ENCODE assay signal across 10 cellular contexts in the genomic region with DNA sequence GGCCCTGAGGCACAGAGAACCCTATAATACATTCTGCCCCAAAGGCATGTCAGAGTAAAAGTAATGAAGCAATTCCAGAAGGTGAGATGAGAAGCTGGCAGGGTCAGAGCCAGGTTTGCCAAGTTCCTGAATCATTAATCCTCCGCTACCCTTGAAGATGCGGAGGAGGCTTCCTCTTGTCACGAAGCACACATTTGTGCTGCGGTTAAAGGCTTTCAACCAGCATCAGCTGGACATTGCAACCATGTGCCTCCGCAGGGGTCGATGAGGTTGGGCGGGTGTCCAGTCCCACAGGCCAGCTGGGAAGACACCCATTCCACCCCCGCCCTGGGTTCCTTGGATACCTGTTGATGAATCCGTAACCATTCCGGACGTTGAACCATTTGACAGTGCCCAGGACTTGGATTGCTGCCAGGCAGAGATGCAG. TPM values are rescaled to one million over a fixed set of nuclear protein-coding genes. Genes with fewer than 3 reads are reported as not detected.
DNase-seq lines count a peak whose midpoint lies in the region; ATAC-seq and TF ChIP-seq lines count a peak whose summit lies in the region.
"Had no signal": no experiment of that assay in that cellular context is flagged by ENCODE, and none has a peak within 500 bp of the region (broad histone marks: within the 10 kb centered on the region; RNA-seq: fewer than 3 reads in every experiment).

No MANE protein-coding gene starts in this region.

- no peak overlapping the region for H3K4ac ChIP-seq in H9 (ENCODE audit: low read depth, low read length)

- H3K27ac Mint-ChIP-seq in H9: no peak overlapping the region
- H3K27ac Mint-ChIP-seq in activated T-helper 2 cell treated with anti-CD3 and anti-CD28 coated beads, Interferon-gamma antibody, Interleukin-2, Interleukin-4, amounts not matched to agents 10 μg/mL and 5 μg/mL and 100 μg/mL, durations not matched to agents 14 hours and 24 hours and 36 hours: no peak overlapping the region

- H3K27me3 Mint-ChIP-seq in H9 (ENCODE audit: low read depth): peaks cover 60% of the 10 kb centered on the region
- peaks cover 32% of the 10 kb centered on the region for H3K27me3 Mint-ChIP-seq in activated T-helper 2 cell treated with anti-CD3 and anti-CD28 coated beads, Interferon-gamma antibody, Interleukin-2, Interleukin-4, amounts not matched to agents 10 μg/mL and 5 μg/mL and 100 μg/mL, durations not matched to agents 14 hours and 24 hours and 36 hours (ENCODE audit: low read depth)

- no peak overlapping the region for H4K8ac ChIP-seq in H9 (replicated peaks; ENCODE audit: insufficient read length, low read depth, low read length)

- no peaks in the 10 kb centered on the region for H3K79me1 ChIP-seq in H9 (ENCODE audit: insufficient read depth, low read depth, low read length, poor library complexity, severe bottlenecking)

- H4K91ac ChIP-seq in H9 (ENCODE audit: insufficient read length, low read depth, low read length): no peak overlapping the region

- H3K9me3 ChIP-seq in H9 (ENCODE audit: control insufficient read depth, low read depth, low read length): no peaks in the 10 kb centered on the region

- H2AK5ac ChIP-seq in H9 (ENCODE audit: insufficient read length, low read length): no peak overlapping the region

- no peak overlapping the region for H2BK12ac ChIP-seq in H9 (ENCODE audit: insufficient read length, low read depth, low read length)

- no peak overlapping the region for H2BK120ac ChIP-seq in H9 (ENCODE audit: low read depth, low read length, poor library complexity, severe bottlenecking)

- no peak overlapping the region for H3T11ph ChIP-seq in H9 (ENCODE audit: low read length)

- H3K23me2 ChIP-seq in H9 (ENCODE audit: insufficient read length, low read depth, low read length, poor library complexity, severe bottlenecking): peaks cover 4% of the 10 kb centered on the region

- H2BK5ac ChIP-seq in H9 (ENCODE audit: insufficient read length, low read length): no peak overlapping the region

- no peak for ATAC-seq in GM19463 (IDR thresholded peaks at IDR 0.05; ENCODE audit: unreplicated experiment)
- ATAC-seq: sciatic nerve had no signal

- intact Hi-C loops in activated T-helper 2 cell treated with anti-CD3 and anti-CD28 coated beads, Interferon-gamma antibody, Interleukin-2, Interleukin-4, amounts not matched to agents 10 μg/mL and 5 μg/mL and 100 μg/mL, durations not matched to agents 14 hours and 24 hours and 36 hours (cut with micrococcal nuclease): no loop called here

- no peak overlapping the region for H3K27ac ChIP-seq in H9 (ENCODE audit: insufficient read length, low read depth, low read length)

- H3K56ac ChIP-seq in H9 (ENCODE audit: insufficient read length, low read depth, low read length): no peak overlapping the region

- no peak for TF ChIP-seq CTCF in H9 (conservative IDR thresholded peaks at IDR 0.05)

- no peak overlapping the region for H2BK15ac ChIP-seq in H9 (ENCODE audit: low read depth, low read length)

- no peak overlapping the region for H4K5ac ChIP-seq in H9 (ENCODE audit: insufficient read length, low read depth, low read length)

- DNase-seq in 8988T (peak; percentile 20), H9 (no peak), left kidney (ENCODE audit: low read depth, low spot score) (peak; percentile 65), iPS-NIHi11 (ENCODE audit: low spot score) (no peak), NCI-H345 treated with DMSO at 0.1 percent for 48 hours (lab: John Stamatoyannopoulos, UW; ENCODE audit: unreplicated experiment) (no peak)
- no peak for DNase-seq in activated T-helper 2 cell treated with anti-CD3 and anti-CD28 coated beads, Interferon-gamma antibody, Interleukin-2, Interleukin-4, amounts not matched to agents 10 μg/mL and 5 μg/mL and 100 μg/mL, durations not matched to agents 14 hours and 24 hours and 36 hours (ENCODE audit: low spot score)
- no peak for DNase-seq in activated CD4-positive, alpha-beta T cell treated with anti-CD3 and anti-CD28 coated beads for 48 hours
- DNase-seq: NCI-H526 treated with DMSO at 0.1 percent for 48 hours had no signal

- no peak overlapping the region for H2AFZ ChIP-seq in H9 (ENCODE audit: low read length)

- H3K23ac ChIP-seq in H9 (ENCODE audit: insufficient read length, low read depth, low read length): no peak overlapping the region

- H3K27me3 ChIP-seq in H9 (ENCODE audit: insufficient read depth, low read length): peaks cover 2% of the 10 kb centered on the region

- no peak overlapping the region for H3K9ac ChIP-seq in H9 (ENCODE audit: extremely low read depth, insufficient read length, low read length)

- peak overlapping the region; percentile 49 for H3K4me2 ChIP-seq in H9 (ENCODE audit: insufficient read depth, insufficient read length, low read length)

- peaks cover 14 to 31% of the 10 kb centered on the region in 2 experiments for H3K4me1 Mint-ChIP-seq in H9
- peaks cover 13% of the 10 kb centered on the region for H3K4me1 Mint-ChIP-seq in activated T-helper 2 cell treated with anti-CD3 and anti-CD28 coated beads, Interferon-gamma antibody, Interleukin-2, Interleukin-4, amounts not matched to agents 10 μg/mL and 5 μg/mL and 100 μg/mL, durations not matched to agents 14 hours and 24 hours and 36 hours (ENCODE audit: low read depth)

- peak overlapping the region in 1 of 2 experiments; percentile 81; a peak in 3 of 5 replicates for H3K4me3 Mint-ChIP-seq in H9
- peak overlapping the region; percentile 49 for H3K4me3 Mint-ChIP-seq in activated T-helper 2 cell treated with anti-CD3 and anti-CD28 coated beads, Interferon-gamma antibody, Interleukin-2, Interleukin-4, amounts not matched to agents 10 μg/mL and 5 μg/mL and 100 μg/mL, durations not matched to agents 14 hours and 24 hours and 36 hours (ENCODE audit: low read depth)

- no CpG with 5 or more reads among the region's 11 CpGs for WGBS in H9 (ENCODE audit: extremely low coverage, insufficient read length, low lambda C conversion rate)

- H2BK20ac ChIP-seq in H9 (ENCODE audit: low read depth, low read length, poor library complexity, severe bottlenecking): no peak overlapping the region

- H3K79me2 ChIP-seq in H9 (ENCODE audit: insufficient read depth, low read length): no peaks in the 10 kb centered on the region

- H3K36me3 Mint-ChIP-seq in H9 (ENCODE audit: insufficient read depth in 1 of 3, low read depth in 3 of 3): peaks cover 0 to 3% (median 0%) of the 10 kb centered on the region in 3 experiments; a peak in 2 of 7 replicates
- H3K36me3 Mint-ChIP-seq in activated T-helper 2 cell treated with anti-CD3 and anti-CD28 coated beads, Interferon-gamma antibody, Interleukin-2, Interleukin-4, amounts not matched to agents 10 μg/mL and 5 μg/mL and 100 μg/mL, durations not matched to agents 14 hours and 24 hours and 36 hours (ENCODE audit: low read depth): no peaks in the 10 kb centered on the region

- H3K9me3 Mint-ChIP-seq in H9: peaks cover 3% of the 10 kb centered on the region in 2 experiments; a peak in 3 of 5 replicates
- H3K9me3 Mint-ChIP-seq in activated T-helper 2 cell treated with anti-CD3 and anti-CD28 coated beads, Interferon-gamma antibody, Interleukin-2, Interleukin-4, amounts not matched to agents 10 μg/mL and 5 μg/mL and 100 μg/mL, durations not matched to agents 14 hours and 24 hours and 36 hours: no peaks in the 10 kb centered on the region

- no peak overlapping the region for H3K14ac ChIP-seq in H9 (ENCODE audit: insufficient read depth, low read length)

- no peaks in the 10 kb centered on the region for H4K20me1 ChIP-seq in H9 (ENCODE audit: control insufficient read depth, insufficient read depth, insufficient read length)

- H3K4me1 ChIP-seq in H9 (ENCODE audit: insufficient read depth, low read length): peaks cover 4% of the 10 kb centered on the region; the same call in 1 of the 2 replicates

- H3K18ac ChIP-seq in H9 (ENCODE audit: insufficient read length, low read depth, low read length): no peak overlapping the region

RNA-seq across cellular contexts. Expression of a gene that starts 1.3 kb away (rescaled TPM):
- total RNA-seq in H9 (2021): 24.0 and 26.0 TPM in 2 replicates
- 0.43 and 0.51 TPM in 2 replicates for total RNA-seq in activated T-helper 2 cell treated with anti-CD3 and anti-CD28 coated beads, Interferon-gamma antibody, Interleukin-2, Interleukin-4, amounts not matched to agents 10 μg/mL and 5 μg/mL and 100 μg/mL, durations not matched to agents 14 hours and 24 hours and 36 hours

RNA-seq across cellular contexts. Expression of a gene that starts 11.6 kb away (rescaled TPM):
- 4.4 and 4.7 TPM in 2 replicates for total RNA-seq in H9 (2021)
- total RNA-seq in activated T-helper 2 cell treated with anti-CD3 and anti-CD28 coated beads, Interferon-gamma antibody, Interleukin-2, Interleukin-4, amounts not matched to agents 10 μg/mL and 5 μg/mL and 100 μg/mL, durations not matched to agents 14 hours and 24 hours and 36 hours: 0.14 and 0.25 TPM in 2 replicates

RNA-seq across cellular contexts. Expression of a gene that starts 14.3 kb away (rescaled TPM):
- 978 and 1,015 TPM in 2 replicates for total RNA-seq in H9 (2021)
- total RNA-seq in activated T-helper 2 cell treated with anti-CD3 and anti-CD28 coated beads, Interferon-gamma antibody, Interleukin-2, Interleukin-4, amounts not matched to agents 10 μg/mL and 5 μg/mL and 100 μg/mL, durations not matched to agents 14 hours and 24 hours and 36 hours: 1,189 and 1,199 TPM in 2 replicates

RNA-seq across cellular contexts. Expression of a gene that starts 22.0 kb away (rescaled TPM):
- 62.6 and 62.7 TPM in 2 replicates for total RNA-seq in H9 (2021)
- 57.6 and 64.9 TPM in 2 replicates for total RNA-seq in activated T-helper 2 cell treated with anti-CD3 and anti-CD28 coated beads, Interferon-gamma antibody, Interleukin-2, Interleukin-4, amounts not matched to agents 10 μg/mL and 5 μg/mL and 100 μg/mL, durations not matched to agents 14 hours and 24 hours and 36 hours

RNA-seq across cellular contexts. Expression of a gene that starts 30.9 kb away (rescaled TPM):
- 174 and 177 TPM in 2 replicates for total RNA-seq in H9 (2021)
- total RNA-seq in activated T-helper 2 cell treated with anti-CD3 and anti-CD28 coated beads, Interferon-gamma antibody, Interleukin-2, Interleukin-4, amounts not matched to agents 10 μg/mL and 5 μg/mL and 100 μg/mL, durations not matched to agents 14 hours and 24 hours and 36 hours: 0.21 and 0.41 TPM in 2 replicates

Comparison
In these comparisons a context has a peak if more than half of its experiments do, and no peak if none do; other contexts are left out.
1. DNase-seq: peak in 8988T (single experiment) and left kidney (single experiment); none in H9 (single experiment), activated T-helper 2 cell treated with anti-CD3 and anti-CD28 coated beads, Interferon-gamma antibody, Interleukin-2, Interleukin-4, amounts not matched to agents 10 μg/mL and 5 μg/mL and 100 μg/mL, durations not matched to agents 14 hours and 24 hours and 36 hours (single experiment), iPS-NIHi11 (single experiment), activated CD4-positive, alpha-beta T cell treated with anti-CD3 and anti-CD28 coated beads for 48 hours (single experiment) and NCI-H345 treated with DMSO at 0.1 percent for 48 hours (single experiment).
2. RNA of a gene that starts 1.3 kb away (total RNA-seq): 24.0 to 26.0 TPM in H9; 0.43 to 0.51 TPM in activated T-helper 2 cell treated with anti-CD3 and anti-CD28 coated beads, Interferon-gamma antibody, Interleukin-2, Interleukin-4, amounts not matched to agents 10 μg/mL and 5 μg/mL and 100 μg/mL, durations not matched to agents 14 hours and 24 hours and 36 hours; every median in the first group is over 10 times any median in the second.